8 cellular contexts compared by ENCODE assay signal in the genomic region with DNA sequence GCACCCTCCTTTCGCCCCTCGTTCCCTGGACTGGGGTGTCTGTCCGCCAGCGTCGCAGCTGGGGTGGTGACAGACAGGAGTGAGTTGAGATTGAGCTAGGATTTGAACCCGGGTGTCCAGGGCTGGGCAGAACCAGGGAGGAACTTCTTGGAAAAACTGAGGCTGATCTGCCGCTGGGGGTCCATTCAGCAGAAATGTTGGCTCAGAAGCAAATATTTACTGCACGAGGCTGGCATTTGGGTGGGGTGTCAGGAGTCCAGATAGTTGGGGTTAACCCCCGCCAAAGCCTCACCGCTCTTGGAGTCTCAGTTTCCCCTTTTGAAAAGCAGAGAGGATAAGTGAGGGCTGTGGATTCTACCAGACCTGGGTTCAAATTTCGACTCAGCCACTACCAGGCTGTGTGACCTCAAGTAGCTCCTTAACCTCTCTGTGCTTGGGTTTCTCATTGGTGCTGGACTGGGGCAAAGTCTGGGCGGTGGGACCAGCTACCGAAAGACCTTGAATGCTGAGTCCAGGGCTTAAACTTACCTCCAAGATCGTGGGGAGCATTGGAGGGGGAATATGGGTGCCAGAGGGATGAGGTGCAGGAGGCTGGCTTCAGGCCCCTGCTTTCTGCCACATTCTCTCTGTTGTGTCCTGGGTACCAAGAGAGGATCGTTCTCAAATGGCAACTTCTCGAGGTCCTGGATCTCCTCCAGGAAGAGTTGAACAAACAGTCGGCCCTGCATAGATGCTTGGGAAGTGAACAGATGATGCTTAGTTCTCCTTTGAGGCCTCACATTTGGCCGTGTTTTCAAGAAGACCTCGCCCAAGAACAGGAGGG. TPM values are rescaled to one million over a fixed set of nuclear protein-coding genes. Genes with fewer than 3 reads are reported as not detected.
DNase-seq lines count a peak whose midpoint lies in the region; TF ChIP-seq lines count a peak whose summit lies in the region.

No MANE protein-coding gene starts in this region.

- peak in 1 of 5 donors; percentile 18 for DNase-seq in CD8-positive, alpha-beta memory T cell
- DNase-seq in endothelial cell (ENCODE audit: low spot score): no peak
- DNase-seq in SKM-1 (lab: John Stamatoyannopoulos, UW; ENCODE audit: unreplicated experiment): no peak
- no peak for DNase-seq in iPS-NIHi11 (ENCODE audit: low spot score)
- DNase-seq in activated gamma-delta T cell treated with Interleukin-2 at 50 U/mL for 16 hours: no peak
- no peak for DNase-seq in foreskin melanocyte

- peaks cover 0 to 36% (median 2%) of the 10 kb centered on the region in 3 donors for H3K36me3 Mint-ChIP-seq in CD8-positive, alpha-beta memory T cell
- H3K36me3 Mint-ChIP-seq in endothelial cell (ENCODE audit: low read depth, unreplicated experiment): peaks cover 3% of the 10 kb centered on the region

- no peaks in the 10 kb centered on the region for H4K20me1 ChIP-seq in OCI-LY1 (ENCODE audit: insufficient read depth, low read length)

- no peaks in the 10 kb centered on the region for H3K9me3 Mint-ChIP-seq in CD8-positive, alpha-beta memory T cell
- no peaks in the 10 kb centered on the region for H3K9me3 Mint-ChIP-seq in endothelial cell (ENCODE audit: unreplicated experiment)

- H3K9ac ChIP-seq in OCI-LY1 (ENCODE audit: low read length): peak overlapping the region; percentile 78

- peak overlapping the region; percentile 72 for H3K27ac ChIP-seq in CD8-positive, alpha-beta memory T cell (ENCODE audit: low read depth, low read length)
- H3K27ac ChIP-seq in OCI-LY1 (ENCODE audit: low read depth, low read length, poor library complexity, severe bottlenecking) (peak overlapping the region; percentile 73), neutrophil (peak overlapping the region; percentile 81)

- peaks cover 21% of the 10 kb centered on the region for H3K36me3 ChIP-seq in CD8-positive, alpha-beta memory T cell (ENCODE audit: insufficient read depth, low read length)
- H3K36me3 ChIP-seq in OCI-LY1 (ENCODE audit: insufficient read depth, low read length) (peaks cover 25% of the 10 kb centered on the region; the same call in 1 of the 2 replicates), neutrophil (peaks cover 84% of the 10 kb centered on the region)

- peak overlapping the region; percentile 92 to 100 (median 98) for H3K27ac Mint-ChIP-seq in CD8-positive, alpha-beta memory T cell
- H3K27ac Mint-ChIP-seq in endothelial cell (ENCODE audit: unreplicated experiment): no peak overlapping the region

- no peaks in the 10 kb centered on the region for H3F3A ChIP-seq in OCI-LY1 (ENCODE audit: insufficient read depth, low read length)

- H3K4me1 ChIP-seq in CD8-positive, alpha-beta memory T cell (ENCODE audit: insufficient read depth, low read length): peaks cover 32% of the 10 kb centered on the region
- peaks cover 27% of the 10 kb centered on the region for H3K4me1 ChIP-seq in OCI-LY1 (ENCODE audit: insufficient read depth, low read length, severe bottlenecking)
- peaks cover 56 to 59% of the 10 kb centered on the region in 2 experiments for H3K4me1 ChIP-seq in neutrophil (ENCODE audit: control insufficient read depth in 1 of 2, insufficient read depth in 1 of 2, low read depth in 1 of 2, low read length in 1 of 2)

- H2AFZ ChIP-seq in OCI-LY1 (ENCODE audit: low read length): no peak overlapping the region

- H3K9me2 ChIP-seq in OCI-LY1 (ENCODE audit: low read depth, low read length): no peaks in the 10 kb centered on the region

- no peaks in the 10 kb centered on the region for H3K27me3 ChIP-seq in CD8-positive, alpha-beta memory T cell (ENCODE audit: insufficient read depth, low read length, poor library complexity, severe bottlenecking)
- H3K27me3 ChIP-seq in OCI-LY1 (ENCODE audit: insufficient read depth, low read length) (no peaks in the 10 kb centered on the region), neutrophil (no peaks in the 10 kb centered on the region)

- peaks cover 0 to 2% of the 10 kb centered on the region in 2 donors for H3K27me3 Mint-ChIP-seq in CD8-positive, alpha-beta memory T cell
- peaks cover 25% of the 10 kb centered on the region for H3K27me3 Mint-ChIP-seq in endothelial cell (ENCODE audit: unreplicated experiment)

- CTCF ChIA-PET in CD8-positive, alpha-beta memory T cell (lab: Charles Lee): interaction anchor here (0.8 to 4.1 kb wide), 11 partner anchors 21 to 210 kb away, joined by 3 to 19 read pairs (median 3); a partner anchor contains a TSS

- H3K4me2 ChIP-seq in OCI-LY1 (ENCODE audit: low read length): peak overlapping the region; percentile 84

- no peaks in the 10 kb centered on the region for H3K9me3 ChIP-seq in CD8-positive, alpha-beta memory T cell (ENCODE audit: low read length)
- H3K9me3 ChIP-seq in OCI-LY1 (ENCODE audit: low read length) (no peaks in the 10 kb centered on the region), neutrophil (no peaks in the 10 kb centered on the region)

- peak overlapping the region; percentile 86 to 97 (median 92) for H3K4me3 Mint-ChIP-seq in CD8-positive, alpha-beta memory T cell
- H3K4me3 Mint-ChIP-seq in endothelial cell (ENCODE audit: unreplicated experiment): peak overlapping the region; percentile 78

- peak overlapping the region; percentile 91 for H3K4me3 ChIP-seq in CD8-positive, alpha-beta memory T cell (ENCODE audit: low read length)
- H3K4me3 ChIP-seq in OCI-LY1 (ENCODE audit: low read depth, low read length, poor library complexity, severe bottlenecking) (peak overlapping the region; percentile 84), neutrophil (ENCODE audit: low read depth in 1 of 2, low read length in 1 of 2) (peak overlapping the region; percentile 47 to 65)

- peaks cover 28 to 41% (median 30%) of the 10 kb centered on the region in 3 donors for H3K4me1 Mint-ChIP-seq in CD8-positive, alpha-beta memory T cell
- peaks cover 8% of the 10 kb centered on the region for H3K4me1 Mint-ChIP-seq in endothelial cell (ENCODE audit: unreplicated experiment)

- POLR2A ChIA-PET in CD8-positive, alpha-beta memory T cell (lab: Charles Lee): interaction anchor here (1.0 to 2.6 kb wide), 4 partner anchors 21 to 118 kb away, joined by 4 to 20 read pairs (median 10); a partner anchor contains a TSS

- TF ChIP-seq CTCF in OCI-LY1 (IDR thresholded peaks at IDR 0.05; ENCODE audit: low read length) (no peak; the same call in 1 of the 2 replicates), endothelial cell (IDR thresholded peaks at IDR 0.05; ENCODE audit: unreplicated experiment) (no peak), neutrophil (IDR thresholded peaks at IDR 0.05) (no peak)

- H3K79me2 ChIP-seq in OCI-LY1 (ENCODE audit: insufficient read depth, low read length): no peaks in the 10 kb centered on the region

RNA-seq across cellular contexts. Expression of a gene that starts 21.1 kb away (rescaled TPM):
- total RNA-seq in CD8-positive, alpha-beta memory T cell: 10 to 100 TPM; 15.0 to 15.9 TPM
- polyA plus RNA-seq in CD8-positive, alpha-beta memory T cell: 18.6 TPM
- 3.9 TPM for total RNA-seq in endothelial cell (ENCODE audit: unreplicated experiment)

RNA-seq across cellular contexts. Expression of a gene that starts 31.9 kb away (rescaled TPM):
- 10 to 100 TPM; 18.9 to 19.6 TPM for total RNA-seq in CD8-positive, alpha-beta memory T cell
- polyA plus RNA-seq in CD8-positive, alpha-beta memory T cell: 43.2 TPM
- not detected for total RNA-seq in endothelial cell (ENCODE audit: unreplicated experiment)

RNA-seq across cellular contexts. Expression of a gene that starts 34.3 kb away (rescaled TPM):
- 10 to 100 TPM; 17.7 to 17.9 TPM for total RNA-seq in CD8-positive, alpha-beta memory T cell
- polyA plus RNA-seq in CD8-positive, alpha-beta memory T cell: 5.7 TPM
- total RNA-seq in endothelial cell (ENCODE audit: unreplicated experiment): 28.0 TPM

RNA-seq across cellular contexts. Expression of a gene that starts 55.0 kb away (rescaled TPM):
- 10 to 100 TPM; 33.3 to 34.5 TPM for total RNA-seq in CD8-positive, alpha-beta memory T cell
- 10.9 TPM for polyA plus RNA-seq in CD8-positive, alpha-beta memory T cell
- total RNA-seq in endothelial cell (ENCODE audit: unreplicated experiment): not detected

Comparison
In these comparisons a context has a peak if more than half of its experiments do, and no peak if none do; other contexts are left out.
1. RNA of a gene that starts 31.9 kb away (total RNA-seq): 18.9 to 19.6 TPM in CD8-positive, alpha-beta memory T cell; not detected in endothelial cell (single experiment); every median in the first group is over 10 times any median in the second.
2. Peak in every context shown above with its lines, with median percentiles within 50 percentile points of each other: H3K27ac ChIP-seq and H3K4me3 ChIP-seq.